In the genomic region with DNA sequence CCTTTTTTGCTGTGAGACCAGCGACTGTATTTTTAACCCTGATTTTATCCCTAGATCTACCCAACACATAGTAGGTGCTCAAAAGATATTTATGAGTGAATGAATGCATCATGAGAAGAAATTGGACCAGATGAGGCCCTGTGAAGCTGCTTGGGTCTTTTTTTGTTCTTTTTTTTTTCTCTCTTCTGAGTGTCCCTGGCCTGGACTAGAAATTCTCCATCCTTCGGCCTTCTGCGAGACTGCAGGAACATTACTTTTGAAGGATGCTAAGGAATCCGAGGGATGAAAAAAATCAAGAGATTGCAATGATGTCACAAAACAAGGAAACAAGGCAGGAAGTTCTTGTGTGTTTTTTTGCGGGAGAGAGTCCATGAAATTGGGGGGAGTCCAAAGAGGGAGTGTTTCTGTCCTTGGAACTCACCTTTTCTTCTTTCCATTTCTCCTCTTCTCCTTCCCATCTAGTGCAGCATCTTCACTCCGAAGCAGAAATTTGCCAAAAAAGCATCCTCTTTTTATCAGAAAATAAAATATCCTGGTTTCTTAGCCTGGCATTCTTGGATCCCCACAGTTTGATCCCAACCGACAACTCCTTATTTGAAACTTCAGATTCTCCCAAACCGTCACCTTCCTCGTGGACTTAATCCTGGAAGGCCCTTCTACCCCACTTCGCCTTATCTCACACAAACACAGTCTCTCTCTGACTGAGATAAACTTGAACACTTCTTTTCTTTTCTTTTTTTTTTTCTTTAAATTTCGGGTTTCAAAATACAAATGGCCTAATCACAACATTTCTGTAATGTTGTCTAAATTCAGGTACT, we compare ENCODE assay signal across 2 cellular contexts.
TF ChIP-seq lines count a peak whose summit lies in the region.

No MANE protein-coding gene starts in this region.

TF ChIP-seq in SK-N-SH, 30 proteins besides CTCF, POLR2A, EP300 and RAD21:
- TF ChIP-seq, protein P1, sequence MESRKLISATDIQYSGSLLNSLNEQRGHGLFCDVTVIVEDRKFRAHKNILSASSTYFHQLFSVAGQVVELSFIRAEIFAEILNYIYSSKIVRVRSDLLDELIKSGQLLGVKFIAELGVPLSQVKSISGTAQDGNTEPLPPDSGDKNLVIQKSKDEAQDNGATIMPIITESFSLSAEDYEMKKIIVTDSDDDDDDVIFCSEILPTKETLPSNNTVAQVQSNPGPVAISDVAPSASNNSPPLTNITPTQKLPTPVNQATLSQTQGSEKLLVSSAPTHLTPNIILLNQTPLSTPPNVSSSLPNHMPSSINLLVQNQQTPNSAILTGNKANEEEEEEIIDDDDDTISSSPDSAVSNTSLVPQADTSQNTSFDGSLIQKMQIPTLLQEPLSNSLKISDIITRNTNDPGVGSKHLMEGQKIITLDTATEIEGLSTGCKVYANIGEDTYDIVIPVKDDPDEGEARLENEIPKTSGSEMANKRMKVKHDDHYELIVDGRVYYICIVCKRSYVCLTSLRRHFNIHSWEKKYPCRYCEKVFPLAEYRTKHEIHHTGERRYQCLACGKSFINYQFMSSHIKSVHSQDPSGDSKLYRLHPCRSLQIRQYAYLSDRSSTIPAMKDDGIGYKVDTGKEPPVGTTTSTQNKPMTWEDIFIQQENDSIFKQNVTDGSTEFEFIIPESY (IDR thresholded peaks at IDR 0.05; ENCODE audit: borderline replicate concordance, low read depth): no peak

TF ChIP-seq in neural cell, 6 proteins besides CTCF, POLR2A, EP300 and RAD21:
- no peak for TF ChIP-seq POLR2AphosphoS5 (IDR thresholded peaks at IDR 0.05)
- TF ChIP-seq, protein P2, sequence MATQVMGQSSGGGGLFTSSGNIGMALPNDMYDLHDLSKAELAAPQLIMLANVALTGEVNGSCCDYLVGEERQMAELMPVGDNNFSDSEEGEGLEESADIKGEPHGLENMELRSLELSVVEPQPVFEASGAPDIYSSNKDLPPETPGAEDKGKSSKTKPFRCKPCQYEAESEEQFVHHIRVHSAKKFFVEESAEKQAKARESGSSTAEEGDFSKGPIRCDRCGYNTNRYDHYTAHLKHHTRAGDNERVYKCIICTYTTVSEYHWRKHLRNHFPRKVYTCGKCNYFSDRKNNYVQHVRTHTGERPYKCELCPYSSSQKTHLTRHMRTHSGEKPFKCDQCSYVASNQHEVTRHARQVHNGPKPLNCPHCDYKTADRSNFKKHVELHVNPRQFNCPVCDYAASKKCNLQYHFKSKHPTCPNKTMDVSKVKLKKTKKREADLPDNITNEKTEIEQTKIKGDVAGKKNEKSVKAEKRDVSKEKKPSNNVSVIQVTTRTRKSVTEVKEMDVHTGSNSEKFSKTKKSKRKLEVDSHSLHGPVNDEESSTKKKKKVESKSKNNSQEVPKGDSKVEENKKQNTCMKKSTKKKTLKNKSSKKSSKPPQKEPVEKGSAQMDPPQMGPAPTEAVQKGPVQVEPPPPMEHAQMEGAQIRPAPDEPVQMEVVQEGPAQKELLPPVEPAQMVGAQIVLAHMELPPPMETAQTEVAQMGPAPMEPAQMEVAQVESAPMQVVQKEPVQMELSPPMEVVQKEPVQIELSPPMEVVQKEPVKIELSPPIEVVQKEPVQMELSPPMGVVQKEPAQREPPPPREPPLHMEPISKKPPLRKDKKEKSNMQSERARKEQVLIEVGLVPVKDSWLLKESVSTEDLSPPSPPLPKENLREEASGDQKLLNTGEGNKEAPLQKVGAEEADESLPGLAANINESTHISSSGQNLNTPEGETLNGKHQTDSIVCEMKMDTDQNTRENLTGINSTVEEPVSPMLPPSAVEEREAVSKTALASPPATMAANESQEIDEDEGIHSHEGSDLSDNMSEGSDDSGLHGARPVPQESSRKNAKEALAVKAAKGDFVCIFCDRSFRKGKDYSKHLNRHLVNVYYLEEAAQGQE (IDR thresholded peaks at IDR 0.05; ENCODE audit: borderline replicate concordance): no peak
- no peak for TF ChIP-seq TAF1 (IDR thresholded peaks at IDR 0.05; ENCODE audit: low read depth)
- no peak for TF ChIP-seq EZH2 (IDR thresholded peaks at IDR 0.05; ENCODE audit: borderline replicate concordance, insufficient read depth, low read length, poor library complexity, severe bottlenecking)
- TF ChIP-seq SMC3 (conservative IDR thresholded peaks at IDR 0.05; ENCODE audit: poor library complexity): no peak
- TF ChIP-seq MXI1 (conservative IDR thresholded peaks at IDR 0.05; ENCODE audit: poor library complexity, severe bottlenecking): no peak
